Comparison of ENCODE assay signal across 39 cellular contexts in genomic region chr9:109582386-109582785, GRCh38.
"Had no signal": no experiment of that assay in that cellular context is flagged by ENCODE, and none has a peak within 500 bp of the region (broad histone marks: within the 10 kb centered on the region; RNA-seq: fewer than 3 reads in every experiment).

No MANE protein-coding gene starts in this region.

- H3K4me3 ChIP-seq: adrenal gland, ascending aorta, body of pancreas, breast epithelium, cardiac muscle cell had no signal

- H3K27ac Mint-ChIP-seq: activated naive CD4-positive, alpha-beta T cell treated with anti-CD3 and anti-CD28 coated beads for 36 hours; activated naive CD4-positive, alpha-beta T cell treated with anti-CD3 and anti-CD28 coated beads, Interleukin-2, amount 10 ng/mL, durations not matched to agents 7 days and 5 days; activated naive CD4-positive, alpha-beta T cell treated with anti-CD3 and anti-CD28 coated beads, Interleukin-2, amount 50 U/mL, for 24 hours; activated naive CD4-positive, alpha-beta T cell treated with anti-CD3 and anti-CD28 coated beads, Interleukin-2, amount 50 U/mL, for 72 hours; activated naive CD8-positive, alpha-beta T cell; activated naive CD8-positive, alpha-beta T cell treated with anti-CD3 and anti-CD28 coated beads for 36 hours; activated naive CD8-positive, alpha-beta T cell treated with anti-CD3 and anti-CD28 coated beads, Interleukin-2, amount 10 ng/mL, durations not matched to agents 7 days and 5 days; activated naive CD8-positive, alpha-beta T cell treated with anti-CD3 and anti-CD28 coated beads, Interleukin-2, amount 50 U/mL, for 24 hours; activated T-cell treated with anti-CD3 and anti-CD28 coated beads, Interleukin-2, amount 50 U/mL, for 24 hours; activated T-cell treated with anti-CD3 and anti-CD28 coated beads, Interleukin-2, amount 50 U/mL, for 72 hours; activated T-helper 1 cell treated with anti-CD3 and anti-CD28 coated beads, Interleukin-12 subunit alpha, Interleukin-12 subunit beta, Interleukin-2, Interleukin-4 antibody, amounts not matched to agents 30 ng/mL and 10 ng/mL and 1 ng/mL, durations not matched to agents 14 hours and 24 hours and 36 hours; activated T-helper 17 cell treated with anti-CD3 and anti-CD28 coated beads, Interleukin-2, amount 50 U/mL, for 72 hours; activated T-helper 2 cell treated with anti-CD3 and anti-CD28 coated beads, Interferon-gamma antibody, Interleukin-2, Interleukin-4, amounts not matched to agents 10 μg/mL and 5 μg/mL and 100 μg/mL, durations not matched to agents 14 hours and 24 hours and 36 hours; brain had no signal

- H3K27me3 ChIP-seq: adrenal gland, ascending aorta, body of pancreas, brain microvascular endothelial cell, breast epithelium, cardiac muscle cell had no signal

- H3K4me1 ChIP-seq: adrenal gland, ascending aorta, body of pancreas, breast epithelium had no signal

- FAIRE-seq: bronchial epithelial cell had no signal

- ATAC-seq: activated naive CD4-positive, alpha-beta T cell treated with anti-CD3 and anti-CD28 coated beads, Interleukin-2, amount 50 U/mL, for 72 hours; activated naive CD8-positive, alpha-beta T cell treated with anti-CD3 and anti-CD28 coated beads, Interleukin-2, amount 50 U/mL, for 24 hours; activated T-cell treated with anti-CD3 and anti-CD28 coated beads, Interleukin-2, amount 50 U/mL, for 4 hours; activated T-cell treated with anti-CD3 and anti-CD28 coated beads, Interleukin-2, amount 50 U/mL, for 72 hours; activated T-helper 17 cell treated with anti-CD3 and anti-CD28 coated beads, Interleukin-2, amount 50 U/mL, for 72 hours; body of pancreas had no signal

- H3K4me1 Mint-ChIP-seq: activated naive CD4-positive, alpha-beta T cell treated with anti-CD3 and anti-CD28 coated beads, Interleukin-2, amount 10 ng/mL, durations not matched to agents 7 days and 5 days; activated naive CD4-positive, alpha-beta T cell treated with anti-CD3 and anti-CD28 coated beads, Interleukin-2, amount 50 U/mL, for 24 hours; activated naive CD8-positive, alpha-beta T cell treated with anti-CD3 and anti-CD28 coated beads for 36 hours; activated naive CD8-positive, alpha-beta T cell treated with anti-CD3 and anti-CD28 coated beads, Interleukin-2, amount 10 ng/mL, durations not matched to agents 7 days and 5 days; activated naive CD8-positive, alpha-beta T cell treated with anti-CD3 and anti-CD28 coated beads, Interleukin-2, amount 50 U/mL, for 24 hours; activated T-helper 17 cell treated with anti-CD3 and anti-CD28 coated beads, Interleukin-2, amount 50 U/mL, for 72 hours; brain; central memory CD8-positive, alpha-beta T cell had no signal

- H3K4me3 Mint-ChIP-seq: activated naive CD4-positive, alpha-beta T cell treated with anti-CD3 and anti-CD28 coated beads for 36 hours; activated naive CD4-positive, alpha-beta T cell treated with anti-CD3 and anti-CD28 coated beads, Interleukin-2, amount 10 ng/mL, durations not matched to agents 7 days and 5 days; activated naive CD4-positive, alpha-beta T cell treated with anti-CD3 and anti-CD28 coated beads, Interleukin-2, amount 50 U/mL, for 24 hours; activated naive CD8-positive, alpha-beta T cell; activated naive CD8-positive, alpha-beta T cell treated with anti-CD3 and anti-CD28 coated beads for 36 hours; activated naive CD8-positive, alpha-beta T cell treated with anti-CD3 and anti-CD28 coated beads, Interleukin-2, amount 10 ng/mL, durations not matched to agents 7 days and 5 days; activated naive CD8-positive, alpha-beta T cell treated with anti-CD3 and anti-CD28 coated beads, Interleukin-2, amount 50 U/mL, for 24 hours; activated T-cell treated with anti-CD3 and anti-CD28 coated beads, Interleukin-2, amount 50 U/mL, for 24 hours; activated T-cell treated with anti-CD3 and anti-CD28 coated beads, Interleukin-2, amount 50 U/mL, for 4 hours; activated T-cell treated with anti-CD3 and anti-CD28 coated beads, Interleukin-2, amount 50 U/mL, for 72 hours; activated T-helper 1 cell treated with anti-CD3 and anti-CD28 coated beads, Interleukin-12 subunit alpha, Interleukin-12 subunit beta, Interleukin-2, Interleukin-4 antibody, amounts not matched to agents 30 ng/mL and 10 ng/mL and 1 ng/mL, durations not matched to agents 14 hours and 24 hours and 36 hours; activated T-helper 17 cell treated with anti-CD3 and anti-CD28 coated beads, Interleukin-2, amount 50 U/mL, for 72 hours; brain; central memory CD8-positive, alpha-beta T cell had no signal

- H3K27ac ChIP-seq: adrenal gland, ascending aorta, body of pancreas, brain microvascular endothelial cell, breast epithelium, cardiac muscle cell had no signal

- H3K36me3 ChIP-seq: adrenal gland, ascending aorta, brain microvascular endothelial cell, breast epithelium, cardiac muscle cell had no signal

- H3K9me3 Mint-ChIP-seq: activated naive CD4-positive, alpha-beta T cell treated with anti-CD3 and anti-CD28 coated beads for 36 hours; activated naive CD4-positive, alpha-beta T cell treated with anti-CD3 and anti-CD28 coated beads, Interleukin-2, amount 10 ng/mL, durations not matched to agents 7 days and 5 days; activated naive CD4-positive, alpha-beta T cell treated with anti-CD3 and anti-CD28 coated beads, Interleukin-2, amount 50 U/mL, for 24 hours; activated naive CD4-positive, alpha-beta T cell treated with anti-CD3 and anti-CD28 coated beads, Interleukin-2, amount 50 U/mL, for 72 hours; activated naive CD8-positive, alpha-beta T cell treated with anti-CD3 and anti-CD28 coated beads for 36 hours; activated naive CD8-positive, alpha-beta T cell treated with anti-CD3 and anti-CD28 coated beads, Interleukin-2, amount 50 U/mL, for 24 hours; activated T-cell treated with anti-CD3 and anti-CD28 coated beads, Interleukin-2, amount 50 U/mL, for 24 hours; activated T-cell treated with anti-CD3 and anti-CD28 coated beads, Interleukin-2, amount 50 U/mL, for 4 hours; activated T-cell treated with anti-CD3 and anti-CD28 coated beads, Interleukin-2, amount 50 U/mL, for 72 hours; activated T-helper 1 cell treated with anti-CD3 and anti-CD28 coated beads, Interleukin-12 subunit alpha, Interleukin-12 subunit beta, Interleukin-2, Interleukin-4 antibody, amounts not matched to agents 30 ng/mL and 10 ng/mL and 1 ng/mL, durations not matched to agents 14 hours and 24 hours and 36 hours; activated T-helper 17 cell treated with anti-CD3 and anti-CD28 coated beads, Interleukin-2, amount 50 U/mL, for 72 hours; activated T-helper 2 cell treated with anti-CD3 and anti-CD28 coated beads, Interferon-gamma antibody, Interleukin-2, Interleukin-4, amounts not matched to agents 10 μg/mL and 5 μg/mL and 100 μg/mL, durations not matched to agents 14 hours and 24 hours and 36 hours; central memory CD8-positive, alpha-beta T cell had no signal

- H3K9me3 ChIP-seq: adrenal gland, ascending aorta, body of pancreas had no signal

- DNase-seq: activated effector memory CD4-positive, alpha-beta T cell treated with anti-CD3 and anti-CD28 coated beads, Interleukin-2, amount 50 U/mL, for 16 hours; activated effector memory CD4-positive, alpha-beta T cell treated with Interleukin-2 at 50 U/mL for 16 hours; activated gamma-delta T cell; activated gamma-delta T cell treated with Interleukin-2 at 50 U/mL for 16 hours; activated naive CD4-positive, alpha-beta T cell; activated naive CD4-positive, alpha-beta T cell treated with anti-CD3 and anti-CD28 coated beads for 36 hours; activated naive CD4-positive, alpha-beta T cell treated with anti-CD3 and anti-CD28 coated beads, Interleukin-2, amount 10 ng/mL, durations not matched to agents 7 days and 5 days; activated naive CD4-positive, alpha-beta T cell treated with anti-CD3 and anti-CD28 coated beads, Interleukin-2, amount 50 U/mL, for 16 hours; activated naive CD4-positive, alpha-beta T cell treated with Interleukin-2 at 50 U/mL for 16 hours; activated naive CD8-positive, alpha-beta T cell treated with anti-CD3 and anti-CD28 coated beads for 36 hours; activated naive CD8-positive, alpha-beta T cell treated with anti-CD3 and anti-CD28 coated beads, Interleukin-2, amount 10 ng/mL, durations not matched to agents 7 days and 5 days; activated naive CD8-positive, alpha-beta T cell treated with anti-CD3 and anti-CD28 coated beads, Interleukin-2, amount 50 U/mL, for 24 hours; activated T-cell treated with anti-CD3 and anti-CD28 coated beads, Interleukin-2, amount 50 U/mL, for 1 hour; activated T-cell treated with anti-CD3 and anti-CD28 coated beads, Interleukin-2, amount 50 U/mL, for 24 hours; activated T-cell treated with anti-CD3 and anti-CD28 coated beads, Interleukin-2, amount 50 U/mL, for 4 hours; activated T-cell treated with anti-CD3 and anti-CD28 coated beads, Interleukin-2, amount 50 U/mL, for 48 hours; activated T-cell treated with anti-CD3 and anti-CD28 coated beads, Interleukin-2, amount 50 U/mL, for 72 hours; adrenal gland; amniotic stem cell; amygdala; anterior cingulate cortex; aorta; body of pancreas; brain microvascular endothelial cell; caudate nucleus; central memory CD4-positive, alpha-beta T cell; cerebellar nuclear complex had no signal

- H3K36me3 Mint-ChIP-seq: activated naive CD4-positive, alpha-beta T cell treated with anti-CD3 and anti-CD28 coated beads, Interleukin-2, amount 10 ng/mL, durations not matched to agents 7 days and 5 days; activated naive CD4-positive, alpha-beta T cell treated with anti-CD3 and anti-CD28 coated beads, Interleukin-2, amount 50 U/mL, for 24 hours; activated naive CD4-positive, alpha-beta T cell treated with anti-CD3 and anti-CD28 coated beads, Interleukin-2, amount 50 U/mL, for 72 hours; activated naive CD8-positive, alpha-beta T cell; activated naive CD8-positive, alpha-beta T cell treated with anti-CD3 and anti-CD28 coated beads for 36 hours; activated naive CD8-positive, alpha-beta T cell treated with anti-CD3 and anti-CD28 coated beads, Interleukin-2, amount 10 ng/mL, durations not matched to agents 7 days and 5 days; brain had no signal

- H3K27me3 Mint-ChIP-seq: activated naive CD8-positive, alpha-beta T cell treated with anti-CD3 and anti-CD28 coated beads, Interleukin-2, amount 50 U/mL, for 24 hours; activated T-cell treated with anti-CD3 and anti-CD28 coated beads, Interleukin-2, amount 50 U/mL, for 24 hours; activated T-helper 17 cell treated with anti-CD3 and anti-CD28 coated beads, Interleukin-2, amount 50 U/mL, for 72 hours had no signal
